Comparison of ENCODE assay signal across 8 cellular contexts in the genomic region with DNA sequence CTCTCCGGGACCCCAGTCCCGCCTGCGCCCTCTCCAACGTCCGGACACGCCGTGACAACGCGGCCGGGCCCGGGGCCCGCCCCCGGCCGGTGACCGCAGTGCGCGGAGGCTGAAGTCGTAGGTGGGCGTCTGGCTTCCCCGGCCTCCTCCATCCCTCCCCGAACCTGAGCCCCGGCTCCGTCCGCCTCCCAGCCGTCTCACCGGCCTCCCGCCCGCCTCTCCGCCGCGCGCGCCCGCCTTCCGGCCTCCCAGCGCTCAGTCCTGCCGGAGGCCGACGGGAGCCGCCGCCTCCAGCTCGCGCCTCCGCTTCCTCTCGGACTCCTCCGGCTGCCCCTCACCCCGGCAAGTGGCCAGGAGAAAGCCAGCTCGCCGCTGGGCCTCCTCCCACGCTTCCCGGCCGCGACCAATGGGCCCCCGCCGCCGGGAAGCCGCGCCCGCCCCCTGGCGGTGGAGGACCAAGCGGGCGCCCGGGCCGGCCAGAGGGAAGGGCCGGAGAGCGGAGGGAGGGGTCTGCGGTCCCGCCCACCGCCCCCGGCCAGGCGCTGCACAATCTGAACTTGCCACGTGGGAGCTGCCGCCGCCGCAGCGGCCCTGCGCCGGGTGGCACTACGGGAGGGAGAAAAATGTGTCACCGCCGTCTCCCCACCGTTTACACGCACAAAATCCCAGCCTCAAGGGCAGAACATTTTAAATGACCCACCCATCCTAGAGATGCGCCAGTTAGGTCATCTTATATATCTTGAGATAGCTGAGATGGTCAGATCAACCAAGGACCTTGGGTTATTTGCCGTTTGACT. TPM values are rescaled to one million over a fixed set of nuclear protein-coding genes. Genes with fewer than 3 reads are reported as not detected.
DNase-seq lines count a peak whose midpoint lies in the region; ATAC-seq lines count a peak whose summit lies in the region.

A gene with protein sequence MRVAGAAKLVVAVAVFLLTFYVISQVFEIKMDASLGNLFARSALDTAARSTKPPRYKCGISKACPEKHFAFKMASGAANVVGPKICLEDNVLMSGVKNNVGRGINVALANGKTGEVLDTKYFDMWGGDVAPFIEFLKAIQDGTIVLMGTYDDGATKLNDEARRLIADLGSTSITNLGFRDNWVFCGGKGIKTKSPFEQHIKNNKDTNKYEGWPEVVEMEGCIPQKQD (minus strand): TSS at position 348 of the 797 bp plus-strand sequence. CDS start 13,339 bp downstream, outside the sequence.

- no peaks in the 10 kb centered on the region for H3K27me3 ChIP-seq in CD4-positive, alpha-beta memory T cell (ENCODE audit: insufficient read depth, low read length)

- H3K4me1 Mint-ChIP-seq in CD4-positive, alpha-beta memory T cell, result peaks cover 12 to 38% (median 20%) of the 10 kb centered on the region in 4 donors
- peaks cover 34% of the 10 kb centered on the region for H3K4me1 Mint-ChIP-seq in activated CD8-positive, alpha-beta T cell treated with anti-CD3 and anti-CD28 coated beads, Interleukin-2, amount 10 ng/mL, durations not matched to agents 7 days and 5 days (ENCODE audit: low read depth)

- peaks cover 3 to 4% of the 10 kb centered on the region in 2 donors for H3K36me3 Mint-ChIP-seq in CD4-positive, alpha-beta memory T cell
- H3K36me3 Mint-ChIP-seq in activated CD8-positive, alpha-beta T cell treated with anti-CD3 and anti-CD28 coated beads, Interleukin-2, amount 10 ng/mL, durations not matched to agents 7 days and 5 days (ENCODE audit: low read depth), result peaks cover 21% of the 10 kb centered on the region

- peak within 1 kb of the TSS; percentile 61 to 90 (median 88) for H3K27ac Mint-ChIP-seq in CD4-positive, alpha-beta memory T cell
- peak within 1 kb of the TSS; percentile 85 for H3K27ac Mint-ChIP-seq in activated CD8-positive, alpha-beta T cell treated with anti-CD3 and anti-CD28 coated beads, Interleukin-2, amount 10 ng/mL, durations not matched to agents 7 days and 5 days

- H3K4me3 Mint-ChIP-seq in CD4-positive, alpha-beta memory T cell, result peak within 1 kb of the TSS; percentile 87 to 92 (median 88)
- H3K4me3 Mint-ChIP-seq in activated CD8-positive, alpha-beta T cell treated with anti-CD3 and anti-CD28 coated beads, Interleukin-2, amount 10 ng/mL, durations not matched to agents 7 days and 5 days, result peak within 1 kb of the TSS; percentile 80

- H3K27ac ChIP-seq in CD4-positive, alpha-beta memory T cell (ENCODE audit: low read depth, low read length), result peak within 1 kb of the TSS; percentile 62

- intact Hi-C loops in CD4-positive, alpha-beta memory T cell (cut with micrococcal nuclease), result loop anchor here (1.0 to 10.0 kb wide), 3 partner anchors 29 to 411 kb away; a partner anchor contains a TSS

- H3K4me1 ChIP-seq in CD4-positive, alpha-beta memory T cell (ENCODE audit: insufficient read depth, low read length), result peaks cover 13% of the 10 kb centered on the region

- peak; percentile 82 for ATAC-seq in GM19397 (IDR thresholded peaks at IDR 0.05; ENCODE audit: unreplicated experiment)
- peak; percentile 72 for ATAC-seq in HG03571 (IDR thresholded peaks at IDR 0.05; ENCODE audit: unreplicated experiment)
- ATAC-seq in activated CD8-positive, alpha-beta T cell treated with anti-CD3 and anti-CD28 coated beads, Interleukin-2, amount 10 ng/mL, durations not matched to agents 7 days and 5 days, result peak; percentile 91

- peaks cover 0 to 2% (median 0%) of the 10 kb centered on the region in 8 donors for H3K9me3 Mint-ChIP-seq in CD4-positive, alpha-beta memory T cell
- peaks cover 3% of the 10 kb centered on the region for H3K9me3 Mint-ChIP-seq in activated CD8-positive, alpha-beta T cell treated with anti-CD3 and anti-CD28 coated beads, Interleukin-2, amount 10 ng/mL, durations not matched to agents 7 days and 5 days (ENCODE audit: insufficient read depth)

- POLR2A ChIA-PET in CD4-positive, alpha-beta memory T cell (lab: Charles Lee; ENCODE audit: partially characterized antibody), result interaction anchor here (0.5 to 2.8 kb wide), 10 partner anchors 9 to 446 kb away, joined by 3 to 25 read pairs (median 3); a partner anchor contains a TSS
- POLR2A ChIA-PET in activated CD8-positive, alpha-beta T cell treated with anti-CD3 and anti-CD28 coated beads, Interleukin-2, amount 10 ng/mL, durations not matched to agents 7 days and 5 days (lab: Charles Lee), result interaction anchor here (0.7 to 1.8 kb wide), 5 partner anchors 10 to 149 kb away, joined by 3 to 6 read pairs (median 5); no protein-coding TSS in a partner anchor

- H3K36me3 ChIP-seq in CD4-positive, alpha-beta memory T cell (ENCODE audit: insufficient read depth, low read length), result no peaks in the 10 kb centered on the region

- H3K27me3 Mint-ChIP-seq in CD4-positive, alpha-beta memory T cell, result no peaks in the 10 kb centered on the region
- no peaks in the 10 kb centered on the region for H3K27me3 Mint-ChIP-seq in activated CD8-positive, alpha-beta T cell treated with anti-CD3 and anti-CD28 coated beads, Interleukin-2, amount 10 ng/mL, durations not matched to agents 7 days and 5 days (ENCODE audit: low read depth)

- no peaks in the 10 kb centered on the region for H3K9me3 ChIP-seq in CD4-positive, alpha-beta memory T cell (ENCODE audit: control insufficient read depth in 1 of 2, low read length in 2 of 2)

- DNase-seq in CD4-positive, alpha-beta memory T cell, result peak; percentile 69 to 83 (median 72)
- DNase-seq in NCI-H82 treated with DMSO at 0.1 percent for 48 hours (lab: John Stamatoyannopoulos, UW; ENCODE audit: unreplicated experiment) (peak; percentile 84), lung microvascular endothelial cell (ENCODE audit: low read depth in 2 of 2) (peak; percentile 94)
- peak; percentile 76 for DNase-seq in activated CD8-positive, alpha-beta T cell treated with anti-CD3 and anti-CD28 coated beads, Interleukin-2, amount 10 ng/mL, durations not matched to agents 7 days and 5 days
- DNase-seq in effector CD4-positive, alpha-beta T cell, result peak; percentile 59
- DNase-seq in stimulated activated CD4-positive, alpha-beta T cell treated with anti-CD3 and anti-CD28 coated beads, TNF-alpha, amount 100 ng/mL, for 48 hours (ENCODE audit: low read depth in 3 of 3), result peak; percentile 77 to 83 (median 82)

- H3K4me3 ChIP-seq in CD4-positive, alpha-beta memory T cell (ENCODE audit: low read length in 2 of 2), result peak within 1 kb of the TSS in 1 of 2 donors; percentile 60

- CTCF ChIA-PET in CD4-positive, alpha-beta memory T cell (lab: Charles Lee; ENCODE audit: partially characterized antibody), result interaction anchor here (0.6 to 6.5 kb wide), 35 partner anchors 10 to 151 kb away, joined by 3 to 78 read pairs (median 5); no protein-coding TSS in a partner anchor
- CTCF ChIA-PET in activated CD8-positive, alpha-beta T cell treated with anti-CD3 and anti-CD28 coated beads, Interleukin-2, amount 10 ng/mL, durations not matched to agents 7 days and 5 days (lab: Charles Lee), result interaction anchor here (0.6 to 6.4 kb wide), 26 partner anchors 8 to 164 kb away, joined by 3 to 81 read pairs (median 6); no protein-coding TSS in a partner anchor

RNA-seq across cellular contexts. Expression of the gene that starts here (rescaled TPM):
- 10 to 100 TPM; 19.9 to 20.9 TPM for total RNA-seq in CD4-positive, alpha-beta memory T cell
- polyA plus RNA-seq in CD4-positive, alpha-beta memory T cell, result 10 to 100 TPM in 1 of 2 donors, 1 to 10 TPM in 1; 8.8 to 15.5 TPM
- total RNA-seq in activated CD8-positive, alpha-beta T cell treated with anti-CD3 and anti-CD28 coated beads, Interleukin-2, amount 10 ng/mL, durations not matched to agents 7 days and 5 days, result 10 to 100 TPM; 18.0 to 18.4 TPM
- 31.3 and 32.5 TPM in 2 replicates for total RNA-seq in lung microvascular endothelial cell
